ENCODE assay signal across 9 cellular contexts in the genomic region with DNA sequence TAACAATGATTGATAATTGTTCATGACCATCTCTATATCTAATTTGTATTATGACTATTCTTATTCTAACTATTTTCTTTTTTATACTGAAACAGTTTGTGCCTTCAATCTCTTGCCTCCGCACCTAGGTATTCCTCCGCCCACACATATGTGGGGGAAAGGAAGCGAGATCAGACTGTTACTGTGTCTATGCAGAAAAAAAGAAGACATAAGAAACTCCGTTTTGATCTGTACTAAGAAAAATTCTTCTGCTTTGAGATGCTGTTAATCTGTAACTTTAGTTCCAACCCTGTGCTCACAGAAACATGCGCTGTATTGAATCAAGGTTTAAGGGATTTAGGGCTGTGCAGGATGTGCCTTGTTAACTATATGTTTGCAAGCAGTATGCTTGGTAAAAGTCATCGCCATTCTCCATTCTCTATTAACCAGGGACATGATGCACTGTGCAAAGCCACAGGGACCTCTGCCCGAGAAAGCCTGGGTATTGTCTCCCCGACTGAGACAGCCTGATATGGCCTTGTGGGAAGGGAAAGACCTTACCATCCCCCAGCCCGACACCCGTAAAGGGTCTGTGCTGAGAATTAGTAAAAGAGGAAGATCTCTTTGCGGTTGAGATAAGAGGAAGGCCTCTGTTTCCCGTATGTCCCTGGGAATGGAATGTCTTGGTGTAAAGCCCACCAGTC. TPM values are rescaled to one million over a fixed set of nuclear protein-coding genes. Genes with fewer than 3 reads are reported as not detected.
DNase-seq lines count a peak whose midpoint lies in the region; ATAC-seq and TF ChIP-seq lines count a peak whose summit lies in the region.
"Had no signal": no experiment of that assay in that cellular context is flagged by ENCODE, and none has a peak within 500 bp of the region (broad histone marks: within the 10 kb centered on the region; RNA-seq: fewer than 3 reads in every experiment).

No MANE protein-coding gene starts in this region.

- peak overlapping the region; percentile 64 for H3K4me3 Mint-ChIP-seq in T-helper 1 cell treated with Interleukin-12 subunit alpha and Interleukin-12 subunit beta and Interleukin-4 antibody, amounts not matched to agents 30 μg/mL and 1 μg/mL, for 36 hours
- H3K4me3 Mint-ChIP-seq in T-helper 2 cell treated with Interferon-gamma antibody and Interleukin-4, amounts not matched to agents 5 μg/mL and 100 μg/mL, for 36 hours = peak overlapping the region; percentile 58
- peak overlapping the region; percentile 90 for H3K4me3 Mint-ChIP-seq in endothelial cell (ENCODE audit: unreplicated experiment)
- peak overlapping the region; percentile 67 for H3K4me3 Mint-ChIP-seq in stimulated activated memory B cell treated with anti-CD40 and anti-IgM and Interleukin-4, amounts not matched to agents 10 μg/mL and 1 μg/mL and 100 μg/mL, for 72 hours

- TF ChIP-seq CTCF in endothelial cell (IDR thresholded peaks at IDR 0.05; ENCODE audit: unreplicated experiment) = no peak

- no peaks in the 10 kb centered on the region for H3K27me3 Mint-ChIP-seq in T-helper 1 cell treated with Interleukin-12 subunit alpha and Interleukin-12 subunit beta and Interleukin-4 antibody, amounts not matched to agents 30 μg/mL and 1 μg/mL, for 36 hours (ENCODE audit: low read depth)
- no peaks in the 10 kb centered on the region for H3K27me3 Mint-ChIP-seq in T-helper 2 cell treated with Interferon-gamma antibody and Interleukin-4, amounts not matched to agents 5 μg/mL and 100 μg/mL, for 36 hours (ENCODE audit: low read depth)
- peaks cover 10% of the 10 kb centered on the region for H3K27me3 Mint-ChIP-seq in endothelial cell (ENCODE audit: unreplicated experiment)
- no peaks in the 10 kb centered on the region for H3K27me3 Mint-ChIP-seq in stimulated activated memory B cell treated with anti-CD40 and anti-IgM and Interleukin-4, amounts not matched to agents 10 μg/mL and 1 μg/mL and 100 μg/mL, for 72 hours

- no peak for ATAC-seq in stimulated activated memory B cell treated with anti-CD40 and anti-IgM and Interleukin-4, amounts not matched to agents 10 μg/mL and 1 μg/mL and 100 μg/mL, for 72 hours
- ATAC-seq in HG03097 (IDR thresholded peaks at IDR 0.05; ENCODE audit: low FRiP score, unreplicated experiment) = no peak

- peaks cover 35% of the 10 kb centered on the region for H3K4me1 Mint-ChIP-seq in T-helper 1 cell treated with Interleukin-12 subunit alpha and Interleukin-12 subunit beta and Interleukin-4 antibody, amounts not matched to agents 30 μg/mL and 1 μg/mL, for 36 hours (ENCODE audit: low read depth)
- H3K4me1 Mint-ChIP-seq in T-helper 2 cell treated with Interferon-gamma antibody and Interleukin-4, amounts not matched to agents 5 μg/mL and 100 μg/mL, for 36 hours (ENCODE audit: low read depth) = peaks cover 31% of the 10 kb centered on the region
- peaks cover 42% of the 10 kb centered on the region for H3K4me1 Mint-ChIP-seq in endothelial cell (ENCODE audit: unreplicated experiment)
- H3K4me1 Mint-ChIP-seq in stimulated activated memory B cell treated with anti-CD40 and anti-IgM and Interleukin-4, amounts not matched to agents 10 μg/mL and 1 μg/mL and 100 μg/mL, for 72 hours = peaks cover 55% of the 10 kb centered on the region

- no peaks in the 10 kb centered on the region for H3K9me3 Mint-ChIP-seq in T-helper 1 cell treated with Interleukin-12 subunit alpha and Interleukin-12 subunit beta and Interleukin-4 antibody, amounts not matched to agents 30 μg/mL and 1 μg/mL, for 36 hours
- H3K9me3 Mint-ChIP-seq in T-helper 2 cell treated with Interferon-gamma antibody and Interleukin-4, amounts not matched to agents 5 μg/mL and 100 μg/mL, for 36 hours = no peaks in the 10 kb centered on the region
- no peaks in the 10 kb centered on the region for H3K9me3 Mint-ChIP-seq in endothelial cell (ENCODE audit: unreplicated experiment)
- H3K9me3 Mint-ChIP-seq in stimulated activated memory B cell treated with anti-CD40 and anti-IgM and Interleukin-4, amounts not matched to agents 10 μg/mL and 1 μg/mL and 100 μg/mL, for 72 hours = no peaks in the 10 kb centered on the region

- H3K36me3 Mint-ChIP-seq in T-helper 1 cell treated with Interleukin-12 subunit alpha and Interleukin-12 subunit beta and Interleukin-4 antibody, amounts not matched to agents 30 μg/mL and 1 μg/mL, for 36 hours (ENCODE audit: low read depth) = peaks cover 9% of the 10 kb centered on the region
- H3K36me3 Mint-ChIP-seq in T-helper 2 cell treated with Interferon-gamma antibody and Interleukin-4, amounts not matched to agents 5 μg/mL and 100 μg/mL, for 36 hours (ENCODE audit: low read depth) = peaks cover 6% of the 10 kb centered on the region
- peaks cover 3% of the 10 kb centered on the region for H3K36me3 Mint-ChIP-seq in endothelial cell (ENCODE audit: low read depth, unreplicated experiment)
- H3K36me3 Mint-ChIP-seq in stimulated activated memory B cell treated with anti-CD40 and anti-IgM and Interleukin-4, amounts not matched to agents 10 μg/mL and 1 μg/mL and 100 μg/mL, for 72 hours = peaks cover 7% of the 10 kb centered on the region

- DNase-seq in T-helper 1 cell = no peak
- no peak for DNase-seq in T-helper 2 cell treated with Interferon-gamma antibody and Interleukin-4, amounts not matched to agents 5 μg/mL and 100 μg/mL, for 36 hours (ENCODE audit: low spot score)
- DNase-seq in endothelial cell (ENCODE audit: low spot score) = no peak
- no peak for DNase-seq in activated CD8-positive, alpha-beta memory T cell treated with anti-CD3 and anti-CD28 coated beads for 24 hours
- no peak for DNase-seq in HT-29 (ENCODE audit: low spot score)
- DNase-seq: NCI-H1694 treated with DMSO at 0.1 percent for 48 hours had no signal

- H3K27ac Mint-ChIP-seq in T-helper 1 cell treated with Interleukin-12 subunit alpha and Interleukin-12 subunit beta and Interleukin-4 antibody, amounts not matched to agents 30 μg/mL and 1 μg/mL, for 36 hours = peak overlapping the region; percentile 87
- peak overlapping the region; percentile 73 for H3K27ac Mint-ChIP-seq in T-helper 2 cell treated with Interferon-gamma antibody and Interleukin-4, amounts not matched to agents 5 μg/mL and 100 μg/mL, for 36 hours
- H3K27ac Mint-ChIP-seq in endothelial cell (ENCODE audit: unreplicated experiment) = peak overlapping the region; percentile 96
- H3K27ac Mint-ChIP-seq in stimulated activated memory B cell treated with anti-CD40 and anti-IgM and Interleukin-4, amounts not matched to agents 10 μg/mL and 1 μg/mL and 100 μg/mL, for 72 hours = peak overlapping the region; percentile 74

RNA-seq across cellular contexts. Expression of a gene that starts 2.1 kb away (rescaled TPM):
- total RNA-seq in endothelial cell (ENCODE audit: unreplicated experiment) = 99.1 TPM
- 177 and 182 TPM in 2 replicates for total RNA-seq in HT-29 (2014; rRNA removed; shearing (Covaris generic))

RNA-seq across cellular contexts. Expression of a gene that starts 23.9 kb away (rescaled TPM):
- total RNA-seq in endothelial cell (ENCODE audit: unreplicated experiment) = 4,747 TPM
- 1,827 and 2,040 TPM in 2 replicates for total RNA-seq in HT-29 (2014; rRNA removed; shearing (Covaris generic))

RNA-seq across cellular contexts. Expression of a gene that starts 35.4 kb away (rescaled TPM):
- total RNA-seq in endothelial cell (ENCODE audit: unreplicated experiment) = 1.7 TPM
- total RNA-seq in HT-29 (2014; rRNA removed; shearing (Covaris generic)) = 146 and 164 TPM in 2 replicates

RNA-seq across cellular contexts. Expression of a gene that starts 47.5 kb away (rescaled TPM):
- 37.4 TPM for total RNA-seq in endothelial cell (ENCODE audit: unreplicated experiment)
- 137 and 158 TPM in 2 replicates for total RNA-seq in HT-29 (2014; rRNA removed; shearing (Covaris generic))

RNA-seq across cellular contexts. Expression of a gene that starts 49.6 kb away (rescaled TPM):
- 44.7 TPM for total RNA-seq in endothelial cell (ENCODE audit: unreplicated experiment)
- 122 and 127 TPM in 2 replicates for total RNA-seq in HT-29 (2014; rRNA removed; shearing (Covaris generic))

Comparison
In these comparisons a context has a peak if more than half of its experiments do, and no peak if none do; other contexts are left out.
1. RNA of a gene that starts 35.4 kb away (total RNA-seq): 146 to 164 TPM in HT-29; 1.7 TPM in endothelial cell (single experiment); every median in the first group is over 10 times any median in the second.
2. Peak in every context shown above with its lines, with median percentiles within 50 percentile points of each other: H3K27ac Mint-ChIP-seq and H3K4me3 Mint-ChIP-seq.